In genomic region chr2:120832296-120833070, GRCh38 we compare ENCODE assay signal across 28 cellular contexts.
"Had no signal": no experiment of that assay in that cellular context is flagged by ENCODE, and none has a peak within 500 bp of the region (broad histone marks: within the 10 kb centered on the region; RNA-seq: fewer than 3 reads in every experiment).

No MANE protein-coding gene starts in this region.

- DNase-seq: activated CD4-positive, alpha-beta T cell treated with anti-CD3 and anti-CD28 coated beads for 4 hours; activated CD4-positive, alpha-beta T cell treated with anti-CD3 and anti-CD28 coated beads, Interleukin-2, amount 50 U/mL, for 48 hours; activated CD4-positive, CD25-positive, alpha-beta regulatory T cell; activated CD8-positive, alpha-beta memory T cell treated with anti-CD3 and anti-CD28 coated beads, Interleukin-2, amount 50 U/mL, for 48 hours; activated gamma-delta T cell; activated naive CD4-positive, alpha-beta T cell treated with anti-CD3 and anti-CD28 coated beads, Interleukin-2, amount 50 U/mL, for 16 hours; activated naive CD8-positive, alpha-beta T cell treated with anti-CD3 and anti-CD28 coated beads, Interleukin-2, amount 50 U/mL, for 24 hours; activated T-cell treated with anti-CD3 and anti-CD28 coated beads, Interleukin-2, amount 50 U/mL, for 72 hours; anterior cingulate cortex; brain microvascular endothelial cell; central memory CD4-positive, alpha-beta T cell; effector memory CD4-positive, alpha-beta T cell; foreskin melanocyte; mammary epithelial cell; nucleus accumbens; stimulated activated CD4-positive, alpha-beta T cell treated with anti-CD3 and anti-CD28 coated beads, Interleukin-4, amount 100 ng/mL, for 4 hours; T1000; uterus had no signal

- H3K36me3 ChIP-seq: brain microvascular endothelial cell, suprapubic skin, tibial nerve, uterus had no signal

- FAIRE-seq: colon, endothelial cell of umbilical vein had no signal

- H2AFZ ChIP-seq: parathyroid adenoma had no signal

- H3K9ac ChIP-seq: parathyroid adenoma had no signal

- H3K9me3 ChIP-seq: suprapubic skin, tibial nerve, uterus had no signal

- H3K27me3 Mint-ChIP-seq: activated naive CD8-positive, alpha-beta T cell treated with anti-CD3 and anti-CD28 coated beads, Interleukin-2, amount 50 U/mL, for 24 hours; stimulated activated naive CD8-positive, alpha-beta T cell treated with anti-CD3 and anti-CD28 coated beads, Interleukin-15, Interleukin-2, amounts not matched to agents 100 ng/mL and 50 ng/mL, for 24 hours had no signal

- H3K4me1 Mint-ChIP-seq: activated naive CD8-positive, alpha-beta T cell treated with anti-CD3 and anti-CD28 coated beads, Interleukin-2, amount 50 U/mL, for 24 hours had no signal

- H3K4me3 ChIP-seq: suprapubic skin, tibial nerve, uterus had no signal

- H3K36me3 Mint-ChIP-seq: natural killer cell treated with Interleukin-12 subunit alpha and Interleukin-12 subunit beta and Interleukin-15 and Interleukin-18, amount 100 ng/mL, for 72 hours had no signal

- H3K4me3 Mint-ChIP-seq: activated naive CD8-positive, alpha-beta T cell treated with anti-CD3 and anti-CD28 coated beads, Interleukin-2, amount 50 U/mL, for 24 hours; activated T-cell treated with anti-CD3 and anti-CD28 coated beads, Interleukin-2, amount 50 U/mL, for 72 hours; natural killer cell treated with Interleukin-12 subunit alpha and Interleukin-12 subunit beta and Interleukin-15 and Interleukin-18, amount 100 ng/mL, for 72 hours; stimulated activated naive CD8-positive, alpha-beta T cell treated with anti-CD3 and anti-CD28 coated beads, Interleukin-15, Interleukin-2, amounts not matched to agents 100 ng/mL and 50 ng/mL, for 24 hours; T-helper 1 cell treated with Interleukin-12 subunit alpha and Interleukin-12 subunit beta and Interleukin-4 antibody, amounts not matched to agents 30 μg/mL and 1 μg/mL, for 36 hours had no signal

- H3K27me3 ChIP-seq: brain microvascular endothelial cell, suprapubic skin, tibial nerve, uterus had no signal

- ATAC-seq: activated naive CD8-positive, alpha-beta T cell treated with anti-CD3 and anti-CD28 coated beads, Interleukin-2, amount 50 U/mL, for 24 hours; esophagus mucosa; left lobe of liver; natural killer cell treated with Interleukin-12 subunit alpha and Interleukin-12 subunit beta and Interleukin-15 and Interleukin-18, amount 100 ng/mL, for 72 hours had no signal

- H3K27ac ChIP-seq: brain microvascular endothelial cell, parathyroid adenoma, suprapubic skin, tibial nerve, uterus had no signal

- H3K27ac Mint-ChIP-seq: activated naive CD8-positive, alpha-beta T cell treated with anti-CD3 and anti-CD28 coated beads, Interleukin-2, amount 50 U/mL, for 24 hours; activated T-cell treated with anti-CD3 and anti-CD28 coated beads, Interleukin-2, amount 50 U/mL, for 72 hours; natural killer cell treated with Interleukin-12 subunit alpha and Interleukin-12 subunit beta and Interleukin-15 and Interleukin-18, amount 100 ng/mL, for 72 hours; stimulated activated naive CD8-positive, alpha-beta T cell treated with anti-CD3 and anti-CD28 coated beads, Interleukin-15, Interleukin-2, amounts not matched to agents 100 ng/mL and 50 ng/mL, for 24 hours; T-helper 1 cell treated with Interleukin-12 subunit alpha and Interleukin-12 subunit beta and Interleukin-4 antibody, amounts not matched to agents 30 μg/mL and 1 μg/mL, for 36 hours had no signal

- H3K9me3 Mint-ChIP-seq: activated naive CD8-positive, alpha-beta T cell treated with anti-CD3 and anti-CD28 coated beads, Interleukin-2, amount 50 U/mL, for 24 hours; activated T-cell treated with anti-CD3 and anti-CD28 coated beads, Interleukin-2, amount 50 U/mL, for 72 hours; natural killer cell treated with Interleukin-12 subunit alpha and Interleukin-12 subunit beta and Interleukin-15 and Interleukin-18, amount 100 ng/mL, for 72 hours; stimulated activated naive CD8-positive, alpha-beta T cell treated with anti-CD3 and anti-CD28 coated beads, Interleukin-15, Interleukin-2, amounts not matched to agents 100 ng/mL and 50 ng/mL, for 24 hours; T-helper 1 cell treated with Interleukin-12 subunit alpha and Interleukin-12 subunit beta and Interleukin-4 antibody, amounts not matched to agents 30 μg/mL and 1 μg/mL, for 36 hours had no signal

- H3K4me1 ChIP-seq: parathyroid adenoma, uterus had no signal
